ENCODE assay signal across 8 cellular contexts in the genomic region with DNA sequence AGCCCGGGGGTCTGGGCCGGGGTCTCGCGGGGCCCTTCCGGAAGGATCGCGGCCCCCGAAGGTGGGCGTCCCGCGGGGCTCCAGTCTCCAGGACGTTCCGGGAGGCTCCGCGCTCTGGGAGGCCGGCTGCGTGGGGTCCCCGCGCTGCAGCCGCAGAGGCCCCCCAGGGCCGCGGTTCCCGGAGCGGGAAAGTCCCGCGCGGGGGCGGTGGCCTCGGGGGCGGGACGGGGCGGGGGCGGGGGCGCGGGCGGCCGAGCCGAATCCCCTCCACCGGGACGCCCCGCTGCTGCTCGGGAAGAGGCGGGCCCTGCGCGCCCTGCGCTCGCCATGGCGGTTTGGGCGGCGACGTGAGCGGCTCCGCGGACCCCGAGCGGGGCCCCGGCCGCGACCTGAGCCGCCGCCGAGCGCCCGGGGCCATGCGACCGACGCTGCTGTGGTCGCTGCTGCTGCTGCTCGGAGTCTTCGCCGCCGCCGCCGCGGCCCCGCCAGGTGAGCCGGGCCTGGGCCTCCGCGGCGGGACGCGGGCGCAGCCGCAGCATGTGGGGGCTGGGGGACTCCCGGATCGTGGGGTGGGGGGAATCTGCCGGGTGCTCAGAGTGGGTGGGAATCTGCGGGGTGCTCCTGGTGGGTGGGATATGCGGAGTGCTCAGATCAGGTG. TPM values are rescaled to one million over a fixed set of nuclear protein-coding genes. Genes with fewer than 3 reads are reported as not detected.
DNase-seq lines count a peak whose midpoint lies in the region; ATAC-seq and TF ChIP-seq lines count a peak whose summit lies in the region.

A gene with protein sequence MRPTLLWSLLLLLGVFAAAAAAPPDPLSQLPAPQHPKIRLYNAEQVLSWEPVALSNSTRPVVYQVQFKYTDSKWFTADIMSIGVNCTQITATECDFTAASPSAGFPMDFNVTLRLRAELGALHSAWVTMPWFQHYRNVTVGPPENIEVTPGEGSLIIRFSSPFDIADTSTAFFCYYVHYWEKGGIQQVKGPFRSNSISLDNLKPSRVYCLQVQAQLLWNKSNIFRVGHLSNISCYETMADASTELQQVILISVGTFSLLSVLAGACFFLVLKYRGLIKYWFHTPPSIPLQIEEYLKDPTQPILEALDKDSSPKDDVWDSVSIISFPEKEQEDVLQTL (plus strand): TSS at position 286 of the 658 bp plus-strand sequence. CDS start 131 bp downstream, at position 417.

- H3K4me1 ChIP-seq in transverse colon, result peaks cover 14 to 44% (median 24%) of the 10 kb centered on the region in 4 donors

- in situ Hi-C loops in transverse colon (cut with MboI; ENCODE audit: low pct_ligation_motif_present in 1 of 4, low pct_unique_long_range_greater_than_20kb in 1 of 4, low sequenced_read_pairs in 3 of 4), result no loop called here

- WGBS in transverse colon (ENCODE audit: low coverage in 1 of 2), 2 donors, result 2% methylated on average over 46 of the region's 89 CpGs; no CpG with 5 or more reads in 1 of the 2 donors

- intact Hi-C loops in transverse colon (cut with DNase I; ENCODE audit: low total_unique reads), result no loop called here

- H3K36me3 ChIP-seq in transverse colon, result no peaks in the 10 kb centered on the region

- peak; percentile 59 for DNase-seq in 8988T
- DNase-seq in LNCaP clone FGC (ENCODE audit: low read depth), result no peak
- DNase-seq in activated T-cell treated with anti-CD3 and anti-CD28 coated beads for 1 hour (ENCODE audit: low read depth), result peak; percentile 38
- DNase-seq in myocyte (ENCODE audit: low read depth), result no peak
- DNase-seq in transverse colon, result peak; percentile 50
- no peak for DNase-seq in OCI-M2 (lab: John Stamatoyannopoulos, UW; ENCODE audit: unreplicated experiment)

- peak within 1 kb of the TSS; percentile 94 to 99 (median 96) for H3K27ac ChIP-seq in transverse colon

- H3K9me3 ChIP-seq in transverse colon, result no peaks in the 10 kb centered on the region

- TF ChIP-seq EP300 in transverse colon (IDR thresholded peaks at IDR 0.05; ENCODE audit: low read depth), result no peak

- TF ChIP-seq CTCF in LNCaP clone FGC (IDR thresholded peaks at IDR 0.05; ENCODE audit: control insufficient read depth, extremely low read depth, insufficient read depth), result no peak
- no peak for TF ChIP-seq CTCF in transverse colon (IDR thresholded peaks at IDR 0.05)

- peak within 1 kb of the TSS; percentile 72 for H3K4me3 ChIP-seq in LNCaP clone FGC (ENCODE audit: low read depth, low read length)
- H3K4me3 ChIP-seq in transverse colon, result peak within 1 kb of the TSS; percentile 70 to 88 (median 78)

- ATAC-seq in GM18505 (IDR thresholded peaks at IDR 0.05; ENCODE audit: unreplicated experiment) (peak; percentile 43), esophagus mucosa (peak; percentile 32)

- peak; percentile 59 for TF ChIP-seq POLR2A in GM18505 (IDR thresholded peaks at IDR 0.05; ENCODE audit: borderline replicate concordance, extremely low read depth, insufficient read depth, insufficient read length)
- TF ChIP-seq POLR2A in transverse colon (IDR thresholded peaks at IDR 0.05), result no peak

- H3K27me3 ChIP-seq in transverse colon, result no peaks in the 10 kb centered on the region

RNA-seq across cellular contexts. Expression of the gene that starts here (rescaled TPM):
- 86.8 TPM for total RNA-seq in esophagus mucosa
- 24.8 and 33.6 TPM in 2 replicates for total RNA-seq in myocyte
- 42.6 TPM for polyA plus RNA-seq in myocyte (2012)
- total RNA-seq in transverse colon, result 100 to 1,000 TPM in 1 of 4 donors, 10 to 100 TPM in 3; 40.8 to 131 (median 76.6) TPM

Comparison
In these comparisons a context has a peak if more than half of its experiments do, and no peak if none do; other contexts are left out.
1. DNase-seq: peak in 8988T (single experiment), activated T-cell treated with anti-CD3 and anti-CD28 coated beads for 1 hour (single experiment) and transverse colon (single experiment); none in LNCaP clone FGC (single experiment), myocyte (single experiment) and OCI-M2 (single experiment).